Comparison of ENCODE assay signal across 8 cellular contexts in genomic region chr17:74759243-74759801, GRCh38. TPM values are rescaled to one million over a fixed set of nuclear protein-coding genes. Genes with fewer than 3 reads are reported as not detected.
A peak's percentile ranks its signal among the peaks of the same experiment; 100 is the strongest.
DNase-seq lines count a peak whose midpoint lies in the region; ATAC-seq and TF ChIP-seq lines count a peak whose summit lies in the region.

No MANE protein-coding gene starts in this region.

- no peaks in the 10 kb centered on the region for H3K9me3 ChIP-seq in neural progenitor cell (ENCODE audit: low read depth)

- no peaks in the 10 kb centered on the region for H3K36me3 ChIP-seq in neural progenitor cell

- H3K4me1 Mint-ChIP-seq in neural progenitor cell = peaks cover 50% of the 10 kb centered on the region

- no peak overlapping the region for H3K4me3 Mint-ChIP-seq in neural progenitor cell

- peak overlapping the region; percentile 72 for H3K4me2 ChIP-seq in neural progenitor cell

- H3K27ac ChIP-seq in angular gyrus (ENCODE audit: low read depth, low read length) (peak overlapping the region; percentile 78), neural progenitor cell (peak overlapping the region; percentile 89)

- H2AFZ ChIP-seq in neural progenitor cell (replicated peaks) = no peak overlapping the region

- peak overlapping the region; percentile 76 for H3K27ac Mint-ChIP-seq in neural progenitor cell

- DNase-seq in GDM1 (lab: John Stamatoyannopoulos, UW) = peak; percentile 90
- DNase-seq in NOMO-1 treated with DMSO at 0.1 percent for 48 hours (lab: John Stamatoyannopoulos, UW; ENCODE audit: unreplicated experiment) = peak; percentile 78
- no peak for DNase-seq in neural progenitor cell (ENCODE audit: low spot score)
- no peak for DNase-seq in NCI-H1417 treated with DMSO at 0.1 percent for 48 hours (lab: John Stamatoyannopoulos, UW)
- DNase-seq in foreskin melanocyte = no peak

- no peaks in the 10 kb centered on the region for H3K9me3 Mint-ChIP-seq in neural progenitor cell

- peaks cover 96% of the 10 kb centered on the region for H3K79me2 ChIP-seq in neural progenitor cell (ENCODE audit: low read depth)

- no peaks in the 10 kb centered on the region for H3K36me3 Mint-ChIP-seq in neural progenitor cell

- peaks cover 71% of the 10 kb centered on the region for H3K4me1 ChIP-seq in neural progenitor cell

- H4K20me1 ChIP-seq in neural progenitor cell (ENCODE audit: low read depth) = peaks cover 58% of the 10 kb centered on the region

- TF ChIP-seq CTCF in neural progenitor cell (IDR thresholded peaks at IDR 0.05) = no peak

- H3K27me3 Mint-ChIP-seq in neural progenitor cell (ENCODE audit: insufficient read depth, low read depth) = peaks cover 2% of the 10 kb centered on the region

- no peak overlapping the region for H3K9ac ChIP-seq in neural progenitor cell

- no peaks in the 10 kb centered on the region for H3K27me3 ChIP-seq in neural progenitor cell

- no peak overlapping the region for H3K4me3 ChIP-seq in neural progenitor cell

- H3F3A ChIP-seq in neural progenitor cell (ENCODE audit: low read depth) = peaks cover 40% of the 10 kb centered on the region

- ATAC-seq in GM21529 (IDR thresholded peaks at IDR 0.05; ENCODE audit: unreplicated experiment) (peak; percentile 79), HG03159 (IDR thresholded peaks at IDR 0.05; ENCODE audit: unreplicated experiment) (no peak)

RNA-seq across cellular contexts. Expression of gene NHERF1, which starts 10.9 kb away (rescaled TPM):
- 27.1 and 63.8 TPM in 2 replicates for total RNA-seq in neural progenitor cell (ENCODE audit: low replicate concordance)

RNA-seq across cellular contexts. Expression of gene NAT9, which starts 16.8 kb away (rescaled TPM):
- 68.9 and 75.3 TPM in 2 replicates for total RNA-seq in neural progenitor cell (ENCODE audit: low replicate concordance)

RNA-seq across cellular contexts. Expression of gene RAB37, which starts 22.3 kb away (rescaled TPM):
- total RNA-seq in neural progenitor cell (ENCODE audit: low replicate concordance) = 1.5 and 4.3 TPM in 2 replicates

RNA-seq across cellular contexts. Expression of gene CD300LF, which starts 46.6 kb away (rescaled TPM):
- not detected in 2 replicates for total RNA-seq in neural progenitor cell (ENCODE audit: low replicate concordance)

Comparison
In these comparisons a context has a peak if more than half of its experiments do, and no peak if none do; other contexts are left out.
1. DNase-seq: peak in GDM1 (single experiment) and NOMO-1 treated with DMSO at 0.1 percent for 48 hours (single experiment); none in neural progenitor cell (single experiment), NCI-H1417 treated with DMSO at 0.1 percent for 48 hours (single experiment) and foreskin melanocyte (single experiment).